ENCODE assay signal across 24 cellular contexts in the genomic region with DNA sequence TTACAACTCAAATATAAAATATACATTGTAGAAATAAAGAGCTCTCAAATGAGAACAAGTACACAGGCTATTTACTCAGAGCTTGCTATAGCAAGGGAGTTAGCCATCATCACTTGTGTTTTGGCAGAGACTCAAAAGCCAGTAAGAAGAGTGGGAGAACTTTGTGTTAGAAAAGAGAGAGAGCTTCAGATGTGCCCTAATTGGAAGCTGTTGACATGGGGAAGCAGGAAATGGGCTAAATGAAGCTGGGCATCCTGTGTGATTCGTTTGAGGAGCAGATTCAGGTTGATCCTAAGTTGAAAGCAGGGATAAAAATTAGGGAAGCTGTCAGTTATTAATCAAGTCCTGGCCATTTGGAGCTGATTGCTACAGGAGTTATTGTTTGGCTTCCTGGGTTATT.
"Had no signal": no experiment of that assay in that cellular context is flagged by ENCODE, and none has a peak within 500 bp of the region (broad histone marks: within the 10 kb centered on the region; RNA-seq: fewer than 3 reads in every experiment).

No MANE protein-coding gene starts in this region.

- H3K27ac ChIP-seq: adrenal gland, ascending aorta, brain microvascular endothelial cell, foreskin keratinocyte, left lung, stomach, upper lobe of right lung had no signal

- ATAC-seq: activated CD4-positive, alpha-beta T cell treated with anti-CD3 and anti-CD28 coated beads for 36 hours; foreskin keratinocyte; left lung; naive thymus-derived CD4-positive, alpha-beta T cell; sciatic nerve; stimulated activated memory B cell treated with anti-CD40 and anti-IgM and Interleukin-4, amounts not matched to agents 10 μg/mL and 1 μg/mL and 100 μg/mL, for 72 hours; upper lobe of right lung had no signal

- H3K4me3 ChIP-seq: adrenal gland, ascending aorta, left lung, lung, stomach, upper lobe of right lung had no signal

- H3K9me3 ChIP-seq: upper lobe of right lung had no signal

- H3K4me1 ChIP-seq: adrenal gland, ascending aorta, foreskin keratinocyte, left lung, stomach, upper lobe of right lung had no signal

- DNase-seq: activated B cell treated with CpG ODN at 0.5 μM for 24 hours; activated CD4-positive, alpha-beta T cell treated with anti-CD3 and anti-CD28 coated beads for 36 hours; activated CD4-positive, alpha-beta T cell treated with anti-CD3 and anti-CD28 coated beads, Interleukin-2, amount 50 U/mL, for 4 hours; activated CD8-positive, alpha-beta memory T cell treated with anti-CD3 and anti-CD28 coated beads for 24 hours; activated CD8-positive, alpha-beta memory T cell treated with anti-CD3 and anti-CD28 coated beads, Interleukin-2, amount 50 U/mL, for 4 hours; activated naive CD4-positive, alpha-beta T cell; activated T-cell treated with anti-CD3 and anti-CD28 coated beads, Interleukin-2, amount 50 U/mL, for 24 hours; adrenal gland; brain microvascular endothelial cell; caudate nucleus; dermis blood vessel endothelial cell; effector CD8-positive, alpha-beta T cell; erythroblast; foreskin keratinocyte; left lung; naive thymus-derived CD4-positive, alpha-beta T cell; occipital lobe; small intestine; stomach; upper lobe of right lung had no signal

- H3K36me3 ChIP-seq: adrenal gland, ascending aorta, brain microvascular endothelial cell, left lung, stomach, upper lobe of right lung had no signal

- H3K27me3 ChIP-seq: ascending aorta, brain microvascular endothelial cell, foreskin keratinocyte, left lung, stomach, upper lobe of right lung had no signal
